10 cellular contexts compared by ENCODE assay signal in genomic region chr4:163665521-163666334, GRCh38.
A peak's percentile ranks its signal among the peaks of the same experiment; 100 is the strongest.
DNase-seq lines count a peak whose midpoint lies in the region; ATAC-seq and TF ChIP-seq lines count a peak whose summit lies in the region.
"Had no signal": no experiment of that assay in that cellular context is flagged by ENCODE, and none has a peak within 500 bp of the region (broad histone marks: within the 10 kb centered on the region; RNA-seq: fewer than 3 reads in every experiment).

No MANE protein-coding gene starts in this region.

- TF ChIP-seq CTCF in H9 (conservative IDR thresholded peaks at IDR 0.05) = no peak

- H3K27me3 Mint-ChIP-seq in memory B cell (no peaks in the 10 kb centered on the region), H9 (ENCODE audit: low read depth) (no peaks in the 10 kb centered on the region)
- no peaks in the 10 kb centered on the region for H3K27me3 Mint-ChIP-seq in activated T-helper 2 cell treated with anti-CD3 and anti-CD28 coated beads, Interferon-gamma antibody, Interleukin-2, Interleukin-4, amounts not matched to agents 10 μg/mL and 5 μg/mL and 100 μg/mL, durations not matched to agents 14 hours and 24 hours and 36 hours (ENCODE audit: low read depth)
- H3K27me3 Mint-ChIP-seq: brain had no signal

- H4K8ac ChIP-seq in H9 (replicated peaks; ENCODE audit: insufficient read length, low read depth, low read length) = no peak overlapping the region

- no peak overlapping the region for H2BK15ac ChIP-seq in H9 (ENCODE audit: low read depth, low read length)

- H3K4me1 Mint-ChIP-seq in memory B cell = peaks cover 48% of the 10 kb centered on the region
- no peaks in the 10 kb centered on the region for H3K4me1 Mint-ChIP-seq in activated T-helper 2 cell treated with anti-CD3 and anti-CD28 coated beads, Interferon-gamma antibody, Interleukin-2, Interleukin-4, amounts not matched to agents 10 μg/mL and 5 μg/mL and 100 μg/mL, durations not matched to agents 14 hours and 24 hours and 36 hours (ENCODE audit: low read depth)
- H3K4me1 Mint-ChIP-seq in H9 = no peaks in the 10 kb centered on the region
- H3K4me1 Mint-ChIP-seq: brain had no signal

- H3K18ac ChIP-seq in H9 (ENCODE audit: insufficient read length, low read depth, low read length) = no peak overlapping the region

- peaks cover 42% of the 10 kb centered on the region for H3K4me1 ChIP-seq in Karpas-422 (ENCODE audit: low read length)
- H3K4me1 ChIP-seq in H9 (ENCODE audit: insufficient read depth, low read length) = no peaks in the 10 kb centered on the region

- no peak overlapping the region for H3K4ac ChIP-seq in H9 (ENCODE audit: low read depth, low read length)

- peak; percentile 24 for DNase-seq in HCEC 1CT
- DNase-seq in Karpas-422 = peak; percentile 74
- no peak for DNase-seq in memory B cell (ENCODE audit: low spot score in 2 of 2)
- no peak for DNase-seq in HuH-7.5 (ENCODE audit: low spot score)
- DNase-seq in activated T-helper 2 cell treated with anti-CD3 and anti-CD28 coated beads, Interferon-gamma antibody, Interleukin-2, Interleukin-4, amounts not matched to agents 10 μg/mL and 5 μg/mL and 100 μg/mL, durations not matched to agents 14 hours and 24 hours and 36 hours (ENCODE audit: low spot score) = no peak
- no peak for DNase-seq in H9
- DNase-seq: head of caudate nucleus had no signal

- WGBS in H9 (ENCODE audit: extremely low coverage, insufficient read length, low lambda C conversion rate) = no CpG with 5 or more reads among the region's 9 CpGs

- H2BK12ac ChIP-seq in H9 (ENCODE audit: insufficient read length, low read depth, low read length) = no peak overlapping the region

- no peaks in the 10 kb centered on the region for H3K9me3 ChIP-seq in Karpas-422 (ENCODE audit: low read length)
- H3K9me3 ChIP-seq in H9 (ENCODE audit: control insufficient read depth, low read depth, low read length) = no peaks in the 10 kb centered on the region

- no peaks in the 10 kb centered on the region for H4K20me1 ChIP-seq in Karpas-422 (ENCODE audit: insufficient read depth, low read depth, low read length)
- H4K20me1 ChIP-seq in H9 (ENCODE audit: control insufficient read depth, insufficient read depth, insufficient read length) = no peaks in the 10 kb centered on the region

- no peak overlapping the region for H3K56ac ChIP-seq in H9 (ENCODE audit: insufficient read length, low read depth, low read length)

- H3K9ac ChIP-seq in Karpas-422 (ENCODE audit: low read length) = peak overlapping the region; percentile 25
- no peak overlapping the region for H3K9ac ChIP-seq in H9 (ENCODE audit: extremely low read depth, insufficient read length, low read length)

- H3K23ac ChIP-seq in H9 (ENCODE audit: insufficient read length, low read depth, low read length) = no peak overlapping the region

- H3K4me3 ChIP-seq in Karpas-422 (ENCODE audit: low read length) = peak overlapping the region; percentile 21; the same call in 1 of the 2 replicates

- H2BK120ac ChIP-seq in H9 (ENCODE audit: low read depth, low read length, poor library complexity, severe bottlenecking) = no peak overlapping the region

- H3K23me2 ChIP-seq in H9 (ENCODE audit: insufficient read length, low read depth, low read length, poor library complexity, severe bottlenecking) = no peaks in the 10 kb centered on the region

- H3K79me2 ChIP-seq in Karpas-422 (ENCODE audit: low read length) = no peaks in the 10 kb centered on the region
- no peaks in the 10 kb centered on the region for H3K79me2 ChIP-seq in H9 (ENCODE audit: insufficient read depth, low read length)

- H3K27ac ChIP-seq in Karpas-422 (ENCODE audit: low read length) = peak overlapping the region; percentile 65
- no peak overlapping the region for H3K27ac ChIP-seq in H9 (ENCODE audit: insufficient read length, low read depth, low read length)

- H3K36me3 ChIP-seq in Karpas-422 (ENCODE audit: insufficient read depth, low read length) = no peaks in the 10 kb centered on the region

- H3T11ph ChIP-seq in H9 (ENCODE audit: low read length) = no peak overlapping the region

- H3K14ac ChIP-seq in H9 (ENCODE audit: insufficient read depth, low read length) = no peak overlapping the region

- intact Hi-C loops in activated T-helper 2 cell treated with anti-CD3 and anti-CD28 coated beads, Interferon-gamma antibody, Interleukin-2, Interleukin-4, amounts not matched to agents 10 μg/mL and 5 μg/mL and 100 μg/mL, durations not matched to agents 14 hours and 24 hours and 36 hours (cut with micrococcal nuclease) = no loop called here

- no peaks in the 10 kb centered on the region for H3K79me1 ChIP-seq in H9 (ENCODE audit: insufficient read depth, low read depth, low read length, poor library complexity, severe bottlenecking)

- H3K9me3 Mint-ChIP-seq in memory B cell = peaks cover 5% of the 10 kb centered on the region
- H3K9me3 Mint-ChIP-seq in activated T-helper 2 cell treated with anti-CD3 and anti-CD28 coated beads, Interferon-gamma antibody, Interleukin-2, Interleukin-4, amounts not matched to agents 10 μg/mL and 5 μg/mL and 100 μg/mL, durations not matched to agents 14 hours and 24 hours and 36 hours = no peaks in the 10 kb centered on the region
- H3K9me3 Mint-ChIP-seq in H9 = no peaks in the 10 kb centered on the region; a peak in 1 of 5 replicates

- H3K36me3 Mint-ChIP-seq in memory B cell (peaks cover 7% of the 10 kb centered on the region), H9 (ENCODE audit: insufficient read depth in 1 of 3, low read depth in 3 of 3) (no peaks in the 10 kb centered on the region)
- H3K36me3 Mint-ChIP-seq in activated T-helper 2 cell treated with anti-CD3 and anti-CD28 coated beads, Interferon-gamma antibody, Interleukin-2, Interleukin-4, amounts not matched to agents 10 μg/mL and 5 μg/mL and 100 μg/mL, durations not matched to agents 14 hours and 24 hours and 36 hours (ENCODE audit: low read depth) = no peaks in the 10 kb centered on the region
- H3K36me3 Mint-ChIP-seq: brain had no signal

- H3K4me3 Mint-ChIP-seq in memory B cell (peak overlapping the region; percentile 47), H9 (no peak overlapping the region)
- no peak overlapping the region for H3K4me3 Mint-ChIP-seq in activated T-helper 2 cell treated with anti-CD3 and anti-CD28 coated beads, Interferon-gamma antibody, Interleukin-2, Interleukin-4, amounts not matched to agents 10 μg/mL and 5 μg/mL and 100 μg/mL, durations not matched to agents 14 hours and 24 hours and 36 hours (ENCODE audit: low read depth)
- H3K4me3 Mint-ChIP-seq: brain had no signal

- H3K27ac Mint-ChIP-seq in memory B cell (peak overlapping the region; percentile 91), H9 (no peak overlapping the region)
- no peak overlapping the region for H3K27ac Mint-ChIP-seq in activated T-helper 2 cell treated with anti-CD3 and anti-CD28 coated beads, Interferon-gamma antibody, Interleukin-2, Interleukin-4, amounts not matched to agents 10 μg/mL and 5 μg/mL and 100 μg/mL, durations not matched to agents 14 hours and 24 hours and 36 hours
- H3K27ac Mint-ChIP-seq: brain had no signal

- no peak overlapping the region for H4K5ac ChIP-seq in H9 (ENCODE audit: insufficient read length, low read depth, low read length)

- H3K27me3 ChIP-seq in Karpas-422 (ENCODE audit: low read length) (no peaks in the 10 kb centered on the region), H9 (ENCODE audit: insufficient read depth, low read length) (no peaks in the 10 kb centered on the region)

- no peak overlapping the region for H4K91ac ChIP-seq in H9 (ENCODE audit: insufficient read length, low read depth, low read length)

- no peak overlapping the region for H2BK5ac ChIP-seq in H9 (ENCODE audit: insufficient read length, low read length)

- H2AFZ ChIP-seq in Karpas-422 (ENCODE audit: low read length) (peak overlapping the region; percentile 97), H9 (ENCODE audit: low read length) (no peak overlapping the region)

- no peak overlapping the region for H2AK5ac ChIP-seq in H9 (ENCODE audit: insufficient read length, low read length)

- H3K4me2 ChIP-seq in Karpas-422 (ENCODE audit: low read depth, low read length, poor library complexity, severe bottlenecking) (peak overlapping the region; percentile 62), H9 (ENCODE audit: insufficient read depth, insufficient read length, low read length) (no peak overlapping the region)

- ATAC-seq in GM18511 (IDR thresholded peaks at IDR 0.05; ENCODE audit: unreplicated experiment) (peak; percentile 33), memory B cell (ENCODE audit: low read depth) (peak; percentile 16), GM19463 (IDR thresholded peaks at IDR 0.05; ENCODE audit: unreplicated experiment) (no peak)

- no peak overlapping the region for H2BK20ac ChIP-seq in H9 (ENCODE audit: low read depth, low read length, poor library complexity, severe bottlenecking)

- no peaks in the 10 kb centered on the region for H3K9me2 ChIP-seq in Karpas-422 (replicated peaks; ENCODE audit: insufficient read depth, low read length)

Comparison
In these comparisons a context has a peak if more than half of its experiments do, and no peak if none do; other contexts are left out.
1. DNase-seq: peak in HCEC 1CT (single experiment) and Karpas-422 (single experiment); none in memory B cell (0 of 2), HuH-7.5 (single experiment), activated T-helper 2 cell treated with anti-CD3 and anti-CD28 coated beads, Interferon-gamma antibody, Interleukin-2, Interleukin-4, amounts not matched to agents 10 μg/mL and 5 μg/mL and 100 μg/mL, durations not matched to agents 14 hours and 24 hours and 36 hours (single experiment) and H9 (single experiment).